Comparison of ENCODE assay signal across 10 cellular contexts in the genomic region with DNA sequence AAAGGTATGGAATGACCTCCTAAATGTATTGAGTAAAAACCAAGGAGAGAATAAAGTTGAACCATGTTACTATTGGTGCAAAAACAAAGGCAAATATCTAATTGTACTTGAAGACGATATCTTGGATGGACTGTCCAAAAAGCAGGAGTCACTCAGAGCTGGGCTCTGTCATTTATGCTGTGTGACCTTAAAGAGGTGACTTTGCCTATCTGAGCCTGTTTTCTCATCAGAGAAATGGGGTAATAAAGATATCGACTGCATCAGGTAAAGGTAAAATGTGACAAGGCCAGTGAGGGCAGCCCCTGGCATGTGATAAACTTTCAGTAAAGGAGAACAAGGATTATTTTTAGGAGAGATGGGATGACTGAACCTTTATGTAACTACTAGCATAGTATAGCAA.
"Had no signal": no experiment of that assay in that cellular context is flagged by ENCODE, and none has a peak within 500 bp of the region (broad histone marks: within the 10 kb centered on the region; RNA-seq: fewer than 3 reads in every experiment).

No MANE protein-coding gene starts in this region.

- H3K9ac ChIP-seq: KMS-11 had no signal

- H3K4me3 Mint-ChIP-seq: GM23338, H9, HFFc6 had no signal

- H3K4me2 ChIP-seq: GM23338, KMS-11 had no signal

- H3K27ac ChIP-seq: HL-60, KMS-11 had no signal

- H3K4me3 ChIP-seq: GM23338 had no signal

- H2AFZ ChIP-seq: GM23338 had no signal

- FAIRE-seq: H1, H54 had no signal

- H3K9me3 Mint-ChIP-seq: GM23338, H9, HFFc6 had no signal

- ATAC-seq: GM23338 had no signal

- DNase-seq: H9, HCEC 1CT, HFFc6, IMR-90, KBM-7 had no signal

- H3K27ac Mint-ChIP-seq: GM23338, H9, HFFc6 had no signal
